Comparison of ENCODE assay signal across 9 cellular contexts in the genomic region with DNA sequence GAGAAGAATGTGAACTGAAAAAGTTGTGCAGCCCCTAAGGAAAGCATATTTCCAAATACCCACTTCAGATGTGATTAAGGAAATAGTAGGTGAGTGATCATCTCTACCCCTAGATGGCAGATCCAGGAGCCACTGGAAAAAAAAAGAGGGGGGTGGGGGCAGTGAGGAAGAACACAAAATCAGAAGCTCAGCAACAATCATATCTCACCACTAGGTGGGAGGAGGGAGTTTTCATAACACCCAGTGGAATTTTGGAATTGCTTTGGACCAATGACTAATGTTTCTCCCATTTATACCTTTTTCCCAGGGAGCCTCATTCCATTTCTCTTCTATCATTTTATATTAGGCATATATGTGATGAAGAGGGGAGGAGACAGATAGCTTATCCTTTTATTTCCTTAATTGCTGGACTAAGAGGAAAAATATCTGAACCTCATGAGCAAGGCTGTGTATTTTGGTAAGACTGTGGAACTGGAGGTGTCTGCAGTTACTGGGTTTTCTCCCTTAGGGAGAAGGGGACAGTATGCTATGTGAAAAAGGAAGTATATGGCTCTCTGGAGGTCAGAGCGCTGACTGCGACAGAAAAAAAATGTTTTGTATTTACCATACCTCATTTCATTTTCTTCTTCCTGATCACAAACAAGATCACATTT.
A peak's percentile ranks its signal among the peaks of the same experiment; 100 is the strongest.
DNase-seq lines count a peak whose midpoint lies in the region; ATAC-seq and TF ChIP-seq lines count a peak whose summit lies in the region.
"Had no signal": no experiment of that assay in that cellular context is flagged by ENCODE, and none has a peak within 500 bp of the region (broad histone marks: within the 10 kb centered on the region; RNA-seq: fewer than 3 reads in every experiment).

No MANE protein-coding gene starts in this region.

- no peak for ATAC-seq in HG02571 (IDR thresholded peaks at IDR 0.05; ENCODE audit: unreplicated experiment)

- H3K4me3 ChIP-seq in GM06990 (replicated peaks; ENCODE audit: low read depth, low read length), result no peak overlapping the region
- H3K4me3 ChIP-seq in fibroblast of mammary gland (ENCODE audit: control insufficient read depth, low read depth, low read length), result no peak overlapping the region
- H3K4me3 ChIP-seq: coronary artery had no signal

- DNase-seq in ACHN (peak; percentile 74), GM06990 (ENCODE audit: extremely low read depth, insufficient read length) (no peak), NCI-H82 (lab: John Stamatoyannopoulos, UW) (peak; percentile 87), fibroblast of mammary gland (ENCODE audit: low read depth) (peak; percentile 66)
- no peak for DNase-seq in activated CD8-positive, alpha-beta memory T cell treated with anti-CD3 and anti-CD28 coated beads, Interleukin-2, amount 50 U/mL, for 48 hours
- DNase-seq in central memory CD4-positive, alpha-beta T cell, result no peak
- DNase-seq in activated CD8-positive, alpha-beta memory T cell treated with anti-CD3 and anti-CD28 coated beads, Interleukin-2, amount 50 U/mL, for 4 hours, result no peak

- H3K27me3 ChIP-seq in GM06990 (replicated peaks; ENCODE audit: control insufficient read depth, insufficient read depth, low read length), result no peaks in the 10 kb centered on the region

- no peaks in the 10 kb centered on the region for H3K36me3 ChIP-seq in GM06990 (ENCODE audit: control insufficient read depth, insufficient read depth, low read length)

- in situ Hi-C loops in ACHN (cut with HindIII; ENCODE audit: low pct_ligation_motif_present, low pct_unique_long_range_greater_than_20kb, low sequenced_read_pairs), result no loop called here

- peak; percentile 40 for TF ChIP-seq CTCF in GM06990 (IDR thresholded peaks at IDR 0.05; ENCODE audit: insufficient read depth, low read length, poor library complexity, severe bottlenecking)
- peak; percentile 61 for TF ChIP-seq CTCF in fibroblast of mammary gland (conservative IDR thresholded peaks at IDR 0.05; ENCODE audit: control insufficient read depth, insufficient read depth, low read depth, low read length)

Comparison
In these comparisons a context has a peak if more than half of its experiments do, and no peak if none do; other contexts are left out.
1. DNase-seq: peak in ACHN (single experiment), NCI-H82 (single experiment) and fibroblast of mammary gland (single experiment); none in GM06990 (single experiment), activated CD8-positive, alpha-beta memory T cell treated with anti-CD3 and anti-CD28 coated beads, Interleukin-2, amount 50 U/mL, for 48 hours (single experiment), central memory CD4-positive, alpha-beta T cell (single experiment) and activated CD8-positive, alpha-beta memory T cell treated with anti-CD3 and anti-CD28 coated beads, Interleukin-2, amount 50 U/mL, for 4 hours (single experiment).